1 cellular context compared by ENCODE assay signal in genomic region chrX:150868625-150869024, GRCh38.
A peak's percentile ranks its signal among the peaks of the same experiment; 100 is the strongest.
TF ChIP-seq lines count a peak whose summit lies in the region.

No MANE protein-coding gene starts in this region.

TF ChIP-seq in GM12878, 131 proteins besides CTCF, POLR2A, EP300 and RAD21:
- 0 out of 2 replicates have a peak, but pooled peaks have one; percentile 37 for TF ChIP-seq ZBTB40 (IDR thresholded peaks at IDR 0.05; ENCODE audit: borderline replicate concordance)
- no peak for TF ChIP-seq BHLHE40 (IDR thresholded peaks at IDR 0.05; ENCODE audit: borderline replicate concordance in 1 of 2, low read depth in 2 of 2, low read length in 1 of 2)
- no peak for TF ChIP-seq FOS (IDR thresholded peaks at IDR 0.05; ENCODE audit: borderline replicate concordance, extremely low read depth, insufficient read length)
